In the genomic region with DNA sequence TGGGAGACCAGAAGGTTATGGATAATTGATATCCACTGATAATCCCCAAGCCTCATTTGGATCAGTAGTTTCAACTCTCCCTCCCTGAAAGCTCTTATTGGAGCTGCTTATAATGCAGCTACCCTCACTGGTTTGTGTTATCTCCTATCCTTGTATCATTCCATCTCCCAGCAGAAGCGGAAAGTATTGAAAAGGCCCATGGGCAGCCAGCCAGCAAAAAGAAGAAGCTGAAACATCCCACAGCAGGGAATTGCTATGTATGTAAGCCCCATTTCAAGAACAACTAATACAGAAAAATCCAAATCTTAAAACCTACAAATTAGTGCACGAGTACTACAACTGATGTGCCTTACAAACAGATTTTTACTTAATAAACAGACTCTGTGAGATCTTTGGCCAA, we compare ENCODE assay signal across 19 cellular contexts.
"Had no signal": no experiment of that assay in that cellular context is flagged by ENCODE, and none has a peak within 500 bp of the region (broad histone marks: within the 10 kb centered on the region; RNA-seq: fewer than 3 reads in every experiment).

No MANE protein-coding gene starts in this region.

- H3K27me3 ChIP-seq: esophagus muscularis mucosa, neutrophil, right atrium auricular region, sigmoid colon, upper lobe of left lung, uterus had no signal

- H3K36me3 Mint-ChIP-seq: immature natural killer cell had no signal

- DNase-seq: effector memory CD8-positive, alpha-beta T cell; immature natural killer cell; left cardiac atrium; left ventricle myocardium superior; mesenchymal stem cell; midbrain; naive B cell; sigmoid colon; small intestine; stimulated activated CD4-positive, alpha-beta T cell treated with anti-CD3 and anti-CD28 coated beads, Interleukin-12 subunit alpha, Interleukin-12 subunit beta, amount 100 ng/mL, for 4 hours; stimulated activated naive CD4-positive, alpha-beta T cell; upper lobe of left lung; uterus had no signal

- H3K4me3 Mint-ChIP-seq: dendritic cell treated with granulocyte-macrophage colony-stimulating factor and Interleukin-4, amounts not matched to agents 40 ng/mL and 50 ng/mL, for 4 days; effector memory CD8-positive, alpha-beta T cell; immature natural killer cell; naive B cell had no signal

- H3K27ac Mint-ChIP-seq: dendritic cell treated with granulocyte-macrophage colony-stimulating factor and Interleukin-4, amounts not matched to agents 40 ng/mL and 50 ng/mL, for 4 days; effector memory CD8-positive, alpha-beta T cell; immature natural killer cell had no signal

- H3K9me3 ChIP-seq: esophagus muscularis mucosa, neutrophil, right atrium auricular region, sigmoid colon, upper lobe of left lung, uterus had no signal

- H3K36me3 ChIP-seq: esophagus muscularis mucosa, neutrophil, right atrium auricular region, sigmoid colon, upper lobe of left lung, uterus had no signal

- H3K27ac ChIP-seq: epithelial cell of prostate, esophagus muscularis mucosa, neutrophil, upper lobe of left lung, uterus had no signal

- H3K4me3 ChIP-seq: esophagus muscularis mucosa, lung, right atrium auricular region, sigmoid colon, upper lobe of left lung, uterus had no signal

- ATAC-seq: effector memory CD8-positive, alpha-beta T cell had no signal

- H3K4me1 Mint-ChIP-seq: immature natural killer cell had no signal
